Comparison of ENCODE assay signal across 11 cellular contexts in the genomic region with DNA sequence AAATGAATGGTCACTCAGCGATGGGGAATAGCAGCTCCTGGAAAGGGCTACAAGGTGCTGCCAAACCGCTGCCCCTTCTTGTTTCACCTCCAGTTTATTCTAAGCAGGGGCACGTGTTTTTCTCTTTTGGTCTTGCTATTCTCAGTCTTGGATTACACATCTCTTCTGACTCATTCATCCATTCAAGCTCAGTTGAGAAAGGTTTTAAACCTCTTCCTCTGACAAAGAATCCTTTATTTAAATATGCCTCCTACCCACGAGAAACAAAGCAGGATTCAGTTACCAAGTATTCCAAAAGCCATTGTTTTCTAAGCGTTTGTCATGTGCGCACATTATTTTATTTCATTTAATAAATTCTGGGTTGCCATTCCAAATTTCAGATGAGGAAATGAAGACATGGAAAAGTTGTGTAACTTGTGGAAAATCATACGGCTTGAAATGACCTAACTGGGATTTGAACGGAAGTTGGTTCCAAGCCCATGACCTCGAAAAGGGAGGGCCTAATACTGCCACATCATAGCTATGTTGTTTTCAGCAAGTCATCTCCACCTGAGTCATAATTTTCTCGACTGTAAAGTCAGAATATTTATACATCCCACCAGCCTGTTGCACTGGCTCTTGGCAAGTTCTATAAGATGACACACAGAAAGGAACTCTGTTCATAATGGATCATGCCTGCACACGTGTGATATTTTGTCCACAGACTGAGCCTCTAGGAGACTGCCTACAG.
DNase-seq lines count a peak whose midpoint lies in the region; ATAC-seq and TF ChIP-seq lines count a peak whose summit lies in the region.
"Had no signal": no experiment of that assay in that cellular context is flagged by ENCODE, and none has a peak within 500 bp of the region (broad histone marks: within the 10 kb centered on the region; RNA-seq: fewer than 3 reads in every experiment).

No MANE protein-coding gene starts in this region.

- no peaks in the 10 kb centered on the region for H3K36me3 ChIP-seq in psoas muscle (ENCODE audit: insufficient read depth in 1 of 2, low read depth in 1 of 2)

- no peaks in the 10 kb centered on the region for H3K36me3 Mint-ChIP-seq in natural killer cell treated with Interleukin-12 subunit alpha and Interleukin-12 subunit beta and Interleukin-15 and Interleukin-18, amount 100 ng/mL, for 72 hours
- H3K36me3 Mint-ChIP-seq in type B pancreatic cell: no peaks in the 10 kb centered on the region
- H3K36me3 Mint-ChIP-seq: activated naive CD4-positive, alpha-beta T cell treated with anti-CD3 and anti-CD28 coated beads, Interleukin-2, amount 50 U/mL, for 24 hours had no signal

- H3K27me3 Mint-ChIP-seq in natural killer cell treated with Interleukin-12 subunit alpha and Interleukin-12 subunit beta and Interleukin-15 and Interleukin-18, amount 100 ng/mL, for 72 hours: peaks cover 14 to 24% of the 10 kb centered on the region in 2 donors
- peaks cover 20% of the 10 kb centered on the region for H3K27me3 Mint-ChIP-seq in type B pancreatic cell

- H3K27me3 ChIP-seq in psoas muscle (ENCODE audit: insufficient read depth in 3 of 3, low read length in 2 of 3): no peaks in the 10 kb centered on the region

- no peaks in the 10 kb centered on the region for H3K9me3 Mint-ChIP-seq in natural killer cell treated with Interleukin-12 subunit alpha and Interleukin-12 subunit beta and Interleukin-15 and Interleukin-18, amount 100 ng/mL, for 72 hours
- no peaks in the 10 kb centered on the region for H3K9me3 Mint-ChIP-seq in type B pancreatic cell
- H3K9me3 Mint-ChIP-seq: activated naive CD4-positive, alpha-beta T cell treated with anti-CD3 and anti-CD28 coated beads, Interleukin-2, amount 50 U/mL, for 24 hours had no signal

- ATAC-seq in psoas muscle (peak; percentile 89 to 95 (median 93)), GM21786 (IDR thresholded peaks at IDR 0.05; ENCODE audit: unreplicated experiment) (no peak)
- ATAC-seq in natural killer cell treated with Interleukin-12 subunit alpha and Interleukin-12 subunit beta and Interleukin-15 and Interleukin-18, amount 100 ng/mL, for 72 hours: no peak

- H3K4me3 ChIP-seq in psoas muscle: no peak overlapping the region

- H3K9me3 ChIP-seq in psoas muscle: no peaks in the 10 kb centered on the region

- H3K4me1 ChIP-seq in psoas muscle: peaks cover 6% of the 10 kb centered on the region

- WGBS in psoas muscle, 3 donors: 39 to 52% (median 47%) methylated on average over 11 of the region's 11 CpGs

- H3K4me1 Mint-ChIP-seq in natural killer cell treated with Interleukin-12 subunit alpha and Interleukin-12 subunit beta and Interleukin-15 and Interleukin-18, amount 100 ng/mL, for 72 hours (ENCODE audit: low read depth in 2 of 2): no peaks in the 10 kb centered on the region
- H3K4me1 Mint-ChIP-seq in type B pancreatic cell (ENCODE audit: unreplicated experiment): no peaks in the 10 kb centered on the region
- H3K4me1 Mint-ChIP-seq: activated naive CD4-positive, alpha-beta T cell treated with anti-CD3 and anti-CD28 coated beads, Interleukin-2, amount 50 U/mL, for 24 hours had no signal

- intact Hi-C loops in psoas muscle (cut with DNase I): loop anchor here in 1 of 2 donors (2.0 kb wide), 1 partner anchor 23 kb away; no protein-coding TSS in a partner anchor

- peak overlapping the region; percentile 72 for H3K27ac ChIP-seq in psoas muscle

- TF ChIP-seq CTCF in psoas muscle (IDR thresholded peaks at IDR 0.05) (no peak), type B pancreatic cell (conservative IDR thresholded peaks at IDR 0.05) (no peak)

- peak; percentile 91 for DNase-seq in COLO829 (ENCODE audit: low spot score)
- peak; percentile 87 for DNase-seq in RPMI7951 (ENCODE audit: low read depth)
- peak; percentile 91 for DNase-seq in fibroblast of peridontal ligament (ENCODE audit: extremely low read depth)
- DNase-seq in psoas muscle: peak; percentile 47 to 55
- no peak for DNase-seq in natural killer cell treated with Interleukin-12 subunit alpha and Interleukin-12 subunit beta and Interleukin-15 and Interleukin-18, amount 100 ng/mL, for 72 hours (ENCODE audit: low spot score)
- DNase-seq in type B pancreatic cell (ENCODE audit: extremely low spot score, unreplicated experiment): no peak
- DNase-seq in GDM1 (lab: John Stamatoyannopoulos, UW): no peak
- DNase-seq: DMS153, NCI-H1694 had no signal

- H3K27ac Mint-ChIP-seq in natural killer cell treated with Interleukin-12 subunit alpha and Interleukin-12 subunit beta and Interleukin-15 and Interleukin-18, amount 100 ng/mL, for 72 hours: no peak overlapping the region
- no peak overlapping the region for H3K27ac Mint-ChIP-seq in type B pancreatic cell
- H3K27ac Mint-ChIP-seq: activated naive CD4-positive, alpha-beta T cell treated with anti-CD3 and anti-CD28 coated beads, Interleukin-2, amount 50 U/mL, for 24 hours had no signal

- H3K4me3 Mint-ChIP-seq in natural killer cell treated with Interleukin-12 subunit alpha and Interleukin-12 subunit beta and Interleukin-15 and Interleukin-18, amount 100 ng/mL, for 72 hours: no peak overlapping the region
- H3K4me3 Mint-ChIP-seq in type B pancreatic cell: no peak overlapping the region
- H3K4me3 Mint-ChIP-seq: activated naive CD4-positive, alpha-beta T cell treated with anti-CD3 and anti-CD28 coated beads, Interleukin-2, amount 50 U/mL, for 24 hours had no signal

Comparison
In these comparisons a context has a peak if more than half of its experiments do, and no peak if none do; other contexts are left out.
1. DNase-seq: peak in COLO829 (single experiment), RPMI7951 (single experiment), fibroblast of peridontal ligament (single experiment) and psoas muscle (2 of 2); none in natural killer cell treated with Interleukin-12 subunit alpha and Interleukin-12 subunit beta and Interleukin-15 and Interleukin-18, amount 100 ng/mL, for 72 hours (single experiment), type B pancreatic cell (single experiment) and GDM1 (single experiment).
2. ATAC-seq: peak in psoas muscle (4 of 4); none in GM21786 (single experiment) and natural killer cell treated with Interleukin-12 subunit alpha and Interleukin-12 subunit beta and Interleukin-15 and Interleukin-18, amount 100 ng/mL, for 72 hours (0 of 2).